In the genomic region with DNA sequence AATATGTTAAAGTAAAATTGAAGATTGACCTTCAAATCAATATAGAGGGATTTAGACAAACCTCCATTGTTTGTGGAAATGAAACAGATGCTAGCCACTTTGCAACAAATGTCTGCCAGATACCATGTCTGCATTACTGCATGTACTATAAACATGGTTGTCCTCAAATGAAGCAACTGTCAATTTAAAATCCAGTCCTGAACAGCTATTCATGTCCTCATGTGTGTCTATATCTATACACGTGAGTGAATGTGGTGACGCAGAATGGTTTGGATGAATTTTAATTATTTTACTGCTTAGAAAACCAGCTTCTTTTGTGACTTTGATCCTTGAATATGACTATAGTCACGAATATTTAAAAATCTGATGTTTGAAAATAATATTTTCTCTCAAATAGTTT, we compare ENCODE assay signal across 25 cellular contexts.
DNase-seq lines count a peak whose midpoint lies in the region; ATAC-seq and TF ChIP-seq lines count a peak whose summit lies in the region.
"Had no signal": no experiment of that assay in that cellular context is flagged by ENCODE, and none has a peak within 500 bp of the region (broad histone marks: within the 10 kb centered on the region; RNA-seq: fewer than 3 reads in every experiment).

No MANE protein-coding gene starts in this region.

- H3K4me3 ChIP-seq in smooth muscle cell = no peak overlapping the region
- H3K4me3 ChIP-seq: GM23338, HAP-1, MG63 had no signal

- H3K9ac ChIP-seq in smooth muscle cell (ENCODE audit: low read depth) = no peak overlapping the region

- H3K36me3 ChIP-seq in smooth muscle cell (ENCODE audit: low read depth) = no peaks in the 10 kb centered on the region
- H3K36me3 ChIP-seq: HAP-1, MG63 had no signal

- no peak for ATAC-seq in HG03039 (IDR thresholded peaks at IDR 0.05; ENCODE audit: unreplicated experiment)
- ATAC-seq: GM23338 had no signal

- H3K27ac ChIP-seq in smooth muscle cell (ENCODE audit: low read depth) = peak overlapping the region; percentile 5
- H3K27ac ChIP-seq: C4-2B had no signal

- no peak for TF ChIP-seq CTCF in smooth muscle cell (IDR thresholded peaks at IDR 0.05; ENCODE audit: borderline replicate concordance, insufficient read depth, poor library complexity, severe bottlenecking)

- H4K20me1 ChIP-seq in smooth muscle cell (ENCODE audit: low read depth) = no peaks in the 10 kb centered on the region

- H3K79me2 ChIP-seq in smooth muscle cell (ENCODE audit: low read depth) = no peaks in the 10 kb centered on the region

- no peak overlapping the region for H3K4me2 ChIP-seq in smooth muscle cell
- H3K4me2 ChIP-seq: GM23338 had no signal

- DNase-seq in DMS53 treated with DMSO at 0.1 percent for 48 hours (lab: John Stamatoyannopoulos, UW; ENCODE audit: unreplicated experiment) (peak; percentile 30), NCI-H69 (lab: John Stamatoyannopoulos, UW) (peak; percentile 41), kidney glomerular epithelial cell (lab: John Stamatoyannopoulos, UW) (peak; percentile 49), smooth muscle cell (lab: John Stamatoyannopoulos, UW; ENCODE audit: unreplicated experiment) (no peak), NCI-H1417 treated with DMSO at 0.1 percent for 48 hours (lab: John Stamatoyannopoulos, UW) (no peak), cortex of kidney (lab: John Stamatoyannopoulos, UW) (no peak)
- DNase-seq: CD8-positive, alpha-beta memory T cell; DMS 273 treated with DMSO at 0.1 percent for 48 hours; HFFc6; IMR-90; KG1; MG63; NCI-H1105 treated with DMSO at 0.1 percent for 48 hours; NCI-H1694; NCI-H2029 treated with DMSO at 0.1 percent for 48 hours; NCI-H2227 treated with DMSO at 0.1 percent for 48 hours; NCI-H510A; NCI-H774; Right ventricle myocardium superior; RPMI8226; T-helper 1 cell had no signal

- peaks cover 4% of the 10 kb centered on the region for H3K4me1 ChIP-seq in smooth muscle cell (ENCODE audit: low read depth)
- H3K4me1 ChIP-seq: HAP-1 had no signal

- H3K27me3 ChIP-seq in smooth muscle cell (ENCODE audit: low read depth) = no peaks in the 10 kb centered on the region
- H3K27me3 ChIP-seq: MG63 had no signal

- no peak overlapping the region for H2AFZ ChIP-seq in smooth muscle cell (ENCODE audit: low read depth)
- H2AFZ ChIP-seq: GM23338 had no signal

- H3F3A ChIP-seq in smooth muscle cell (ENCODE audit: low read depth) = no peaks in the 10 kb centered on the region

- H3K9me3 ChIP-seq in smooth muscle cell (replicated peaks; ENCODE audit: low read depth) = no peaks in the 10 kb centered on the region
- H3K9me3 ChIP-seq: HAP-1, MG63 had no signal

- 89% methylated on average over 3 of the region's 3 CpGs for WGBS in smooth muscle cell (ENCODE audit: low lambda C conversion rate)

Comparison
In these comparisons a context has a peak if more than half of its experiments do, and no peak if none do; other contexts are left out.
1. DNase-seq: peak in DMS53 treated with DMSO at 0.1 percent for 48 hours (single experiment), NCI-H69 (single experiment) and kidney glomerular epithelial cell (single experiment); none in smooth muscle cell (single experiment), NCI-H1417 treated with DMSO at 0.1 percent for 48 hours (single experiment) and cortex of kidney (single experiment).